In the genomic region with DNA sequence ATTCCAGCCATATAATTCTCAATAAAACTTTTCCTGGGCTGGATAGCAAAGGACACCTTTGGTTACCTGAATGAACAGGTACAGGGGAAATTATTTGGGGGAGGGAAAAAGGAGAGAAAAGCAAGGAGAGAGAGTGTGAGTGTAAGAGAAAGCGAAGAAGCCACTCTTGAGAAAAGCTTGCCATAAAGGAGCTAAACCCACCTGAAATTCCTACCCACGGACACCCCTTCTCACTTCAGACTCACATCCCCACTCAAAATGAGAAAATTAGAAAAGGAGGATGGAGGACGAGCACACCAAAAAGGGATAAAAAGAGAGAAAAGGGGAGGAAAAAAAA, we compare ENCODE assay signal across 10 cellular contexts. TPM values are rescaled to one million over a fixed set of nuclear protein-coding genes. Genes with fewer than 3 reads are reported as not detected.
DNase-seq lines count a peak whose midpoint lies in the region; ATAC-seq, FAIRE-seq and TF ChIP-seq lines count a peak whose summit lies in the region.
"Had no signal": no experiment of that assay in that cellular context is flagged by ENCODE, and none has a peak within 500 bp of the region (broad histone marks: within the 10 kb centered on the region; RNA-seq: fewer than 3 reads in every experiment).

No MANE protein-coding gene starts in this region.

- no peaks in the 10 kb centered on the region for H3K36me3 ChIP-seq in ACC112 (ENCODE audit: insufficient read depth, low read length)
- no peaks in the 10 kb centered on the region for H3K36me3 ChIP-seq in Loucy (ENCODE audit: insufficient read depth, low read length)
- H3K36me3 ChIP-seq in endothelial cell of umbilical vein (ENCODE audit: control insufficient read depth in 2 of 2, extremely low read depth in 1 of 2, insufficient read depth in 2 of 2, low read length in 2 of 2) = no peaks in the 10 kb centered on the region
- no peaks in the 10 kb centered on the region for H3K36me3 ChIP-seq in osteoblast (ENCODE audit: insufficient read depth, low read length)

- ATAC-seq in GM19035 (IDR thresholded peaks at IDR 0.05; ENCODE audit: unreplicated experiment) = no peak

- TSS peak; percentile 19 for BruUV-seq in endothelial cell of umbilical vein (replicated peaks; lab: Mats Ljungman, UMichigan)

- peaks cover 18% of the 10 kb centered on the region for H3K4me1 ChIP-seq in ACC112 (ENCODE audit: control insufficient read depth, insufficient read depth, low read length, unreplicated experiment)
- peaks cover 17% of the 10 kb centered on the region for H3K4me1 ChIP-seq in Loucy (ENCODE audit: insufficient read depth, low read length, poor library complexity, severe bottlenecking)
- H3K4me1 ChIP-seq in endothelial cell of umbilical vein (ENCODE audit: control insufficient read depth, extremely low read depth, insufficient read depth, low read length) = peaks cover 53% of the 10 kb centered on the region
- H3K4me1 ChIP-seq in osteoblast (ENCODE audit: insufficient read depth, low read length) = peaks cover 27% of the 10 kb centered on the region
- H3K4me1 ChIP-seq: Caco-2 had no signal

- DNase-seq in endothelial cell of umbilical vein (ENCODE audit: low read depth, low spot score) = no peak
- no peak for DNase-seq in osteoblast (ENCODE audit: insufficient read length, low spot score, missing footprints)
- DNase-seq in NCI-H526 treated with DMSO at 0.1 percent for 48 hours (lab: John Stamatoyannopoulos, UW) = no peak
- DNase-seq in frontal cortex (ENCODE audit: low spot score in 2 of 2) = no peak
- DNase-seq in KG1 (lab: John Stamatoyannopoulos, UW) = no peak
- DNase-seq: Caco-2; stimulated activated CD4-positive, alpha-beta T cell treated with anti-CD3 and anti-CD28 coated beads, Interleukin-12 subunit alpha, Interleukin-12 subunit beta, amount 100 ng/mL, for 4 hours had no signal

- H3K27me3 ChIP-seq in ACC112 (ENCODE audit: insufficient read depth, low read length) (no peaks in the 10 kb centered on the region), Loucy (ENCODE audit: insufficient read depth, low read length, poor library complexity, severe bottlenecking) (no peaks in the 10 kb centered on the region), endothelial cell of umbilical vein (ENCODE audit: control insufficient read depth in 2 of 2, insufficient read depth in 2 of 2, low read length in 2 of 2) (no peaks in the 10 kb centered on the region), osteoblast (ENCODE audit: insufficient read depth, low read length) (no peaks in the 10 kb centered on the region)

- TF ChIP-seq CTCF in Loucy (conservative IDR thresholded peaks at IDR 0.05; ENCODE audit: low read length) (no peak), endothelial cell of umbilical vein (IDR thresholded peaks at IDR 0.05; ENCODE audit: extremely low read depth in 1 of 2, insufficient read depth in 1 of 2, low read depth in 1 of 2, low read length in 2 of 2) (no peak), osteoblast (IDR thresholded peaks at IDR 0.05; ENCODE audit: extremely low read depth, low read depth, low read length) (no peak)

- H3K4me2 ChIP-seq in Loucy (ENCODE audit: low read depth, low read length, poor library complexity, severe bottlenecking) (peak overlapping the region; percentile 63), endothelial cell of umbilical vein (ENCODE audit: insufficient read depth, low read length) (peak overlapping the region; percentile 99), osteoblast (ENCODE audit: insufficient read depth, low read length) (peak overlapping the region; percentile 100)

- TF ChIP-seq POLR2A in endothelial cell of umbilical vein (IDR thresholded peaks at IDR 0.05; ENCODE audit: low read depth, low read length) = no peak

- POLR2A ChIA-PET in endothelial cell of umbilical vein (lab: Charles Lee) = no interaction called here

- dilution Hi-C loops in endothelial cell of umbilical vein (cut with MboI; ENCODE audit: extremely low pct_ligation_motif_present, low sequenced_read_pairs) = loop anchor here (25.0 kb wide), 1 partner anchor 157 kb away; no protein-coding TSS in a partner anchor

- H3F3A ChIP-seq in Loucy (ENCODE audit: low read depth) = 0 out of 2 replicates have a peak, but pooled peaks cover 3% of the 10 kb centered on the region

- intact Hi-C loops in endothelial cell of umbilical vein (cut with micrococcal nuclease) = loop anchor here (5.0 to 10.0 kb wide), 6 partner anchors 247 to 1795 kb away; no protein-coding TSS in a partner anchor

- H3K9ac ChIP-seq in Loucy (ENCODE audit: low read depth, low read length, poor library complexity, severe bottlenecking) (peak overlapping the region; percentile 80), endothelial cell of umbilical vein (replicated peaks; ENCODE audit: extremely low read depth, insufficient read depth, low read length) (peak overlapping the region; percentile 99)

- FAIRE-seq in endothelial cell of umbilical vein (lab: Jason Lieb, UNC) (no peak), frontal cortex (lab: Jason Lieb, UNC) (no peak)

- H3K27ac ChIP-seq in ACC112 (ENCODE audit: low read depth, low read length) = peak overlapping the region; percentile 91
- peak overlapping the region; percentile 97 for H3K27ac ChIP-seq in endothelial cell of umbilical vein (ENCODE audit: insufficient read depth, low read depth, low read length)
- H3K27ac ChIP-seq in osteoblast (ENCODE audit: low read depth, low read length) = peak overlapping the region; percentile 94

- H3K4me3 ChIP-seq in ACC112 (ENCODE audit: low read depth, low read length) (peak overlapping the region; percentile 88), Loucy (ENCODE audit: low read length, poor library complexity, severe bottlenecking) (peak overlapping the region; percentile 72), endothelial cell of umbilical vein (replicated peaks in 1 of 3; ENCODE audit: insufficient read depth in 1 of 3, low read depth in 1 of 3, low read length in 3 of 3) (peak overlapping the region; percentile 89 to 94 (median 90)), osteoblast (ENCODE audit: insufficient read depth, low read length) (peak overlapping the region; percentile 95)

- H4K20me1 ChIP-seq in Loucy (ENCODE audit: insufficient read depth, low read length, poor library complexity, severe bottlenecking) = peaks cover 10% of the 10 kb centered on the region
- no peaks in the 10 kb centered on the region for H4K20me1 ChIP-seq in endothelial cell of umbilical vein (replicated peaks; ENCODE audit: control insufficient read depth, extremely low read depth, insufficient read depth, low read length)
- no peaks in the 10 kb centered on the region for H4K20me1 ChIP-seq in osteoblast (ENCODE audit: insufficient read depth, low read length)

- H2AFZ ChIP-seq in ACC112 (ENCODE audit: low read length, unreplicated experiment) (no peak overlapping the region), Loucy (ENCODE audit: low read length) (0 out of 2 replicates have a peak overlapping the region, but pooled peaks have one; percentile 2), endothelial cell of umbilical vein (ENCODE audit: low read depth, low read length) (peak overlapping the region; percentile 95), osteoblast (ENCODE audit: low read length) (peak overlapping the region; percentile 70)

- H3K9me3 ChIP-seq in Loucy (ENCODE audit: insufficient read depth, low read depth, low read length) (no peaks in the 10 kb centered on the region), endothelial cell of umbilical vein (replicated peaks; ENCODE audit: control insufficient read depth, insufficient read depth, low read length) (no peaks in the 10 kb centered on the region), osteoblast (ENCODE audit: low read depth, low read length) (no peaks in the 10 kb centered on the region)
- H3K9me3 ChIP-seq: Caco-2 had no signal

- CTCF ChIA-PET in endothelial cell of umbilical vein (lab: Charles Lee) = interaction anchor here (0.6 to 2.0 kb wide), 7 partner anchors 61 to 1233 kb away, joined by 3 to 9 read pairs (median 3); no protein-coding TSS in a partner anchor

- H3K9me1 ChIP-seq in endothelial cell of umbilical vein (replicated peaks; ENCODE audit: control insufficient read depth, extremely low read depth, insufficient read depth, low read length) = no peaks in the 10 kb centered on the region

- H3K9me2 ChIP-seq in Loucy (replicated peaks; ENCODE audit: low read depth, low read length) = no peaks in the 10 kb centered on the region

- H3K79me2 ChIP-seq in ACC112 (ENCODE audit: control insufficient read depth, insufficient read depth, low read length, unreplicated experiment) (peaks cover 53% of the 10 kb centered on the region), Loucy (ENCODE audit: insufficient read depth, low read length) (peaks cover 49% of the 10 kb centered on the region), endothelial cell of umbilical vein (ENCODE audit: control insufficient read depth, insufficient read depth, low read length) (peaks cover 47% of the 10 kb centered on the region), osteoblast (ENCODE audit: insufficient read depth, low read length) (peaks cover 66% of the 10 kb centered on the region)

TF ChIP-seq in endothelial cell of umbilical vein, 7 proteins besides CTCF, POLR2A, EP300 and RAD21:
- TF ChIP-seq JUN (IDR thresholded peaks at IDR 0.05; ENCODE audit: borderline replicate concordance, insufficient read depth, insufficient read length, low read depth) = no peak
- TF ChIP-seq FOS (IDR thresholded peaks at IDR 0.05; ENCODE audit: borderline replicate concordance, insufficient read depth, low read length) = no peak
- no peak for TF ChIP-seq POLR2AphosphoS5 (IDR thresholded peaks at IDR 0.05; ENCODE audit: insufficient read depth, low read depth, low read length)
- TF ChIP-seq MYC (IDR thresholded peaks at IDR 0.05; ENCODE audit: low read depth, low read length) = no peak
- no peak for TF ChIP-seq GATA2 (IDR thresholded peaks at IDR 0.05; ENCODE audit: insufficient read depth, insufficient read length, low read depth, low read length)
- TF ChIP-seq EZH2 (IDR thresholded peaks at IDR 0.05; ENCODE audit: borderline replicate concordance, low read depth, low read length, severe bottlenecking) = no peak
- TF ChIP-seq, protein P1, sequence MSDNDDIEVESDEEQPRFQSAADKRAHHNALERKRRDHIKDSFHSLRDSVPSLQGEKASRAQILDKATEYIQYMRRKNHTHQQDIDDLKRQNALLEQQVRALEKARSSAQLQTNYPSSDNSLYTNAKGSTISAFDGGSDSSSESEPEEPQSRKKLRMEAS (IDR thresholded peaks at IDR 0.05; ENCODE audit: insufficient read depth, insufficient read length) = no peak

RNA-seq across cellular contexts. Expression of a gene that starts 0.4 kb away (rescaled TPM):
- total RNA-seq in endothelial cell of umbilical vein (44.5 and 49.6 TPM in 2 replicates), osteoblast (119 and 128 TPM in 2 replicates), frontal cortex (267 TPM)
- 14.3 and 17.9 TPM in 2 replicates for polyA plus RNA-seq in endothelial cell of umbilical vein
- polyA plus RNA-seq in endothelial cell of umbilical vein (2011; cell fraction: cytosol; rRNA removed) = 18.9 and 19.3 TPM in 2 replicates
- 55.3 and 66.1 TPM in 2 replicates for polyA plus RNA-seq in endothelial cell of umbilical vein (2011; cell fraction: nucleus; rRNA removed)
- 23.0 and 23.7 TPM in 2 replicates for polyA plus RNA-seq in endothelial cell of umbilical vein (2012)
- 88.6 and 114 TPM in 2 replicates for polyA minus RNA-seq in endothelial cell of umbilical vein
- polyA minus RNA-seq in endothelial cell of umbilical vein (2011; cell fraction: cytosol; rRNA and poly(A)+ RNA removed) = 3.0 TPM
- polyA minus RNA-seq in endothelial cell of umbilical vein (2011; cell fraction: nucleus; rRNA and poly(A)+ RNA removed) = 218 and 259 TPM in 2 replicates
- total RNA-seq: Caco-2 had no signal
